ENCODE assay signal across 8 cellular contexts in the genomic region with DNA sequence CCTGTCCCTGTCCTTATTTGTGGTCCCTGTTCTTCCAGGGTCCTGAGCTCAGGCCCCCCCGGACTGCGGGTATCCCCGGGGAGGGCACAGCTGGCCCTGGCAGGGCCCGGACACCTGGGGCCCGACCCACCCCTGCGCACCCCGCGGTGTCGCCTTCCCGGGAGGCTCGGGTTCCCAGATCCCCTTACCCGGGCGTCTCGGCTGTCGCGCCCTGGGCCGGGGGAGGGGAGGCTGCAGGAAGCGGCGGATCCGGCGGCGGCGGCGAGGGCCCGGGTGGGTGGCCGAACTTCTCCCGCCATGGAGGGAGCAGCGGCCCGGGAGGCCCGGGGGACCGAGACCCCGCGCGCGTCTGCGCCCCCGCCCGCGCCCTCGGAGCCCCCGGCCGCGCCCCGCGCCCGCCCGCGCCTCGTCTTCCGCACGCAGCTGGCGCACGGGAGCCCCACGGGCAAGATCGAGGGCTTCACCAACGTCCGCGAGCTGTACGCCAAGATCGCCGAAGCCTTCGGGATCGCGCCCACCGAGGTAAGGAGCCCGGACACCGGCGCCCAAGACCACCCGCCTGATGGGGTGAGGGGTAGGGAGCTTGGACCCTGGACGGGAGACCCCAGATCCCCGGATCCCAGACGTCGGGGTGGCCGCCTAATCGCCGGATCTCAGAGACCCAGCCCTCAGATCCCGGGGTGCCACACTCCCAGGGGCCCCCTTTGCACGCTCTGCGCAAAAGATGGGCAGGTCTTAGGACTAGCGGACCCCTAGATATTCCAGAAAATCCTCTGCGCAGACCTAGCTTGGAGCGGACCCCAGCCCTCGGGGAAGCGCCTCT. TPM values are rescaled to one million over a fixed set of nuclear protein-coding genes. Genes with fewer than 3 reads are reported as not detected.
DNase-seq lines count a peak whose midpoint lies in the region; ATAC-seq and TF ChIP-seq lines count a peak whose summit lies in the region.
"Had no signal": no experiment of that assay in that cellular context is flagged by ENCODE, and none has a peak within 500 bp of the region (broad histone marks: within the 10 kb centered on the region; RNA-seq: fewer than 3 reads in every experiment).

GIPC3 (plus strand) TSS at position 178 of the 823 bp plus-strand sequence; CDS start at position 298, 120 bp downstream.

- intact Hi-C loops in spleen (cut with DNase I; ENCODE audit: low total_unique reads): no loop called here

- H3K4me1 ChIP-seq in HEK293 (ENCODE audit: control insufficient read depth, insufficient read depth, low read length) (no peaks in the 10 kb centered on the region), spleen (peaks cover 0 to 22% (median 13%) of the 10 kb centered on the region in 6 donors)
- H3K4me1 ChIP-seq: pancreas had no signal

- no peaks in the 10 kb centered on the region for H3K4me1 Mint-ChIP-seq in activated CD8-positive, alpha-beta T cell treated with anti-CD3 and anti-CD28 coated beads, Interleukin-2, amount 10 ng/mL, durations not matched to agents 7 days and 5 days (ENCODE audit: low read depth)

- H3K27ac Mint-ChIP-seq in activated CD8-positive, alpha-beta T cell treated with anti-CD3 and anti-CD28 coated beads, Interleukin-2, amount 10 ng/mL, durations not matched to agents 7 days and 5 days: no peak within 1 kb of the TSS

- H3K27me3 ChIP-seq in spleen (replicated peaks in 1 of 7): peaks cover 0 to 26% (median 8%) of the 10 kb centered on the region in 7 donors

- H3K27ac ChIP-seq in HEK293 (ENCODE audit: extremely low read depth, low read depth, low read length) (no peak within 1 kb of the TSS), spleen (peak within 1 kb of the TSS in 3 of 8 donors; percentile 8 to 37 (median 15))
- H3K27ac ChIP-seq: pancreas had no signal

- ATAC-seq in activated CD8-positive, alpha-beta T cell treated with anti-CD3 and anti-CD28 coated beads, Interleukin-2, amount 10 ng/mL, durations not matched to agents 7 days and 5 days: peak; percentile 39

- TF ChIP-seq POLR2A in spleen (IDR thresholded peaks at IDR 0.05): no peak

- peaks cover 4% of the 10 kb centered on the region for H3K27me3 Mint-ChIP-seq in activated CD8-positive, alpha-beta T cell treated with anti-CD3 and anti-CD28 coated beads, Interleukin-2, amount 10 ng/mL, durations not matched to agents 7 days and 5 days (ENCODE audit: low read depth)

- 0 to 3% (median 2%) methylated on average over 22 to 84 of the region's 84 CpGs for WGBS in spleen, 5 donors

- H3K9me3 Mint-ChIP-seq in activated CD8-positive, alpha-beta T cell treated with anti-CD3 and anti-CD28 coated beads, Interleukin-2, amount 10 ng/mL, durations not matched to agents 7 days and 5 days (ENCODE audit: insufficient read depth): no peaks in the 10 kb centered on the region

- H3K36me3 ChIP-seq in HEK293 (ENCODE audit: control insufficient read depth in 2 of 2, insufficient read depth in 1 of 2, low read length in 2 of 2): no peaks in the 10 kb centered on the region
- peaks cover 0 to 6% (median 0%) of the 10 kb centered on the region in 6 donors for H3K36me3 ChIP-seq in spleen
- H3K36me3 ChIP-seq: pancreas had no signal

- CTCF ChIA-PET in HEK293 (lab: Yijun Ruan, JAX): interaction anchor here (0.7 to 1.8 kb wide), 7 partner anchors 10 to 200 kb away, joined by 3 to 6 read pairs (median 3); no protein-coding TSS in a partner anchor
- CTCF ChIA-PET in activated CD8-positive, alpha-beta T cell treated with anti-CD3 and anti-CD28 coated beads, Interleukin-2, amount 10 ng/mL, durations not matched to agents 7 days and 5 days (lab: Charles Lee): interaction anchor here (0.8 to 1.3 kb wide), 7 partner anchors 12 to 144 kb away, joined by 3 to 5 read pairs (median 3); no protein-coding TSS in a partner anchor

- H3K4me3 ChIP-seq in HEK293 (ENCODE audit: low read depth, low read length) (no peak within 1 kb of the TSS), iPS-11a (ENCODE audit: low read depth, low read length) (peak within 1 kb of the TSS; percentile 20), spleen (peak within 1 kb of the TSS; percentile 22 to 71 (median 38))

- no peak for TF ChIP-seq CTCF in HEK293 (tag by site-specific recombination; IDR thresholded peaks at IDR 0.05)
- no peak for TF ChIP-seq CTCF in spleen (IDR thresholded peaks at IDR 0.05 in 8 of 11, conservative IDR thresholded peaks at IDR 0.05 in 3 of 11)

- POLR2A ChIA-PET in HEK293 (lab: Yijun Ruan, JAX): interaction anchor here (2.2 kb wide), 1 partner anchor 12 kb away, joined by 13 read pairs; no protein-coding TSS in a partner anchor
- POLR2A ChIA-PET in activated CD8-positive, alpha-beta T cell treated with anti-CD3 and anti-CD28 coated beads, Interleukin-2, amount 10 ng/mL, durations not matched to agents 7 days and 5 days (lab: Charles Lee): interaction anchor here (0.9 kb wide), 1 partner anchor 27 kb away, joined by 3 read pairs; no protein-coding TSS in a partner anchor

- H3K9me3 ChIP-seq in HEK293 (ENCODE audit: control insufficient read depth, insufficient read depth, low read depth, low read length): no peaks in the 10 kb centered on the region
- H3K9me3 ChIP-seq in spleen: no peaks in the 10 kb centered on the region
- H3K9me3 ChIP-seq: pancreas had no signal

- H3K36me3 Mint-ChIP-seq in activated CD8-positive, alpha-beta T cell treated with anti-CD3 and anti-CD28 coated beads, Interleukin-2, amount 10 ng/mL, durations not matched to agents 7 days and 5 days (ENCODE audit: low read depth): no peaks in the 10 kb centered on the region

- H3K4me3 Mint-ChIP-seq in activated CD8-positive, alpha-beta T cell treated with anti-CD3 and anti-CD28 coated beads, Interleukin-2, amount 10 ng/mL, durations not matched to agents 7 days and 5 days: no peak within 1 kb of the TSS

- no peak for DNase-seq in activated CD8-positive, alpha-beta T cell treated with anti-CD3 and anti-CD28 coated beads, Interleukin-2, amount 10 ng/mL, durations not matched to agents 7 days and 5 days
- DNase-seq in spleen (no peak), mucosa of gallbladder (ENCODE audit: low spot score) (no peak), NCI-H1105 (lab: John Stamatoyannopoulos, UW) (no peak)
- no peak for DNase-seq in activated CD4-positive, alpha-beta T cell treated with anti-CD3 and anti-CD28 coated beads, Interleukin-2, amount 50 U/mL, for 4 hours

TF ChIP-seq in HEK293, 187 proteins besides CTCF, POLR2A, EP300 and RAD21:
- TF ChIP-seq ZNF423 (tag by site-specific recombination; IDR thresholded peaks at IDR 0.05): 0 out of 2 replicates have a peak, but pooled peaks have one; percentile 32
- 0 out of 2 replicates have a peak, but pooled peaks have one; percentile 17 for TF ChIP-seq GLIS2 (tag by site-specific recombination; IDR thresholded peaks at IDR 0.05)
- TF ChIP-seq ZIC2 (tag by site-specific recombination; IDR thresholded peaks at IDR 0.05): peak; percentile 20; the same call in 1 of the 2 replicates
- no peak for TF ChIP-seq ZNF416 (tag by site-specific recombination; IDR thresholded peaks at IDR 0.05)
- TF ChIP-seq GLIS1 (tag by site-specific recombination; IDR thresholded peaks at IDR 0.05): peak; percentile 70
- no peak for TF ChIP-seq WT1 (tag by site-specific recombination; IDR thresholded peaks at IDR 0.05)
- TF ChIP-seq ZNF561 (tag by site-specific recombination; IDR thresholded peaks at IDR 0.05; ENCODE audit: borderline replicate concordance): no peak

RNA-seq across cellular contexts. Expression of gene GIPC3, which starts in this region (rescaled TPM):
- total RNA-seq in activated CD8-positive, alpha-beta T cell treated with anti-CD3 and anti-CD28 coated beads, Interleukin-2, amount 10 ng/mL, durations not matched to agents 7 days and 5 days: under 1 TPM; 0.26 to 0.31 TPM
- total RNA-seq in spleen: 1 to 10 TPM; 3.4 to 9.2 (median 5.4) TPM
- 1 to 10 TPM in 1 of 3 donors, under 1 TPM in 2; 0.80 to 2.3 (median 0.96) TPM for polyA plus RNA-seq in spleen
- total RNA-seq in mucosa of gallbladder: 1.3 TPM

Comparison
In these comparisons a context has a peak if more than half of its experiments do, and no peak if none do; other contexts are left out.
1. Peak in ATAC-seq in activated CD8-positive, alpha-beta T cell treated with anti-CD3 and anti-CD28 coated beads, Interleukin-2, amount 10 ng/mL, durations not matched to agents 7 days and 5 days; RNA of the gene not detected or under 1 TPM.